In the genomic region with DNA sequence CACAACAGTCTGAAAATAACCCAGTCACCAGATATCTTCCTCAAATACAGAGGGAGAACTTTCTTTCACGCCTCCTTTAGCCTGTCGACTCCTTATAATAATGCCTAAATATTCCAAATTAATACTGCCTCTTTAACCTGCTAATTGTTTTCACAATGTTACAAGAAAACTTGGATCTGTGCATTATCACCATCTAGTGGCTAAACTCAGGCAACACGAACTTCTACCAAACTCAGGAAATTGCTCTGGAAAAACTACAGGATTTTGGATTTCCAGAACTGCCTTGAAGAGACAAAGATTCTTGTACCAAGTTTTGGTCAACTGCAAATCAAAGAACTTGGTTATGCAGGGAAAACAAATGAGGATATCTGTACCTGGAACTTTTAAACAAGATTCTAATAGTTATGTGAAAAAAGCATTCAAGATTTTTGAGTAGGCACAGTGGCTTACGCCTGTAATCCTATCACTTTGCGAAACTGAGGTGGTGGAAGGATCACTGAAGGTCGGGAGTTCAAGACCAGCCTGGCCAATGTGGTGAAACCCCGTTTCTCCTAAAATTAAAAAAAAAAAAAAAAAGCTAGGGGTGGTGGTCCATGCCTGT, we compare ENCODE assay signal across 8 cellular contexts. TPM values are rescaled to one million over a fixed set of nuclear protein-coding genes. Genes with fewer than 3 reads are reported as not detected.
A peak's percentile ranks its signal among the peaks of the same experiment; 100 is the strongest.
DNase-seq lines count a peak whose midpoint lies in the region; ATAC-seq and TF ChIP-seq lines count a peak whose summit lies in the region.

No MANE protein-coding gene starts in this region.

- H3K4me2 ChIP-seq in Loucy (ENCODE audit: low read depth, low read length, poor library complexity, severe bottlenecking) = no peak overlapping the region

- H3K4me3 ChIP-seq in Loucy (ENCODE audit: low read length, poor library complexity, severe bottlenecking) = no peak overlapping the region

- H3K79me2 ChIP-seq in Loucy (ENCODE audit: insufficient read depth, low read length) = peaks cover 7% of the 10 kb centered on the region; the same call in 1 of the 2 replicates

- H3F3A ChIP-seq in Loucy (ENCODE audit: low read depth) = peaks cover 9% of the 10 kb centered on the region; the same call in 1 of the 2 replicates

- no peaks in the 10 kb centered on the region for H3K9me2 ChIP-seq in Loucy (replicated peaks; ENCODE audit: low read depth, low read length)

- H3K4me1 ChIP-seq in Loucy (ENCODE audit: insufficient read depth, low read length, poor library complexity, severe bottlenecking) = peaks cover 29% of the 10 kb centered on the region

- ATAC-seq in HG02798 (IDR thresholded peaks at IDR 0.05; ENCODE audit: poor library complexity, unreplicated experiment) = no peak
- ATAC-seq in GM18907 (IDR thresholded peaks at IDR 0.05; ENCODE audit: unreplicated experiment) = no peak

- no peaks in the 10 kb centered on the region for H3K9me3 Mint-ChIP-seq in brain

- H3K9ac ChIP-seq in Loucy (ENCODE audit: low read depth, low read length, poor library complexity, severe bottlenecking) = no peak overlapping the region

- no peaks in the 10 kb centered on the region for H3K27me3 ChIP-seq in Loucy (ENCODE audit: insufficient read depth, low read length, poor library complexity, severe bottlenecking)

- peak; percentile 14 for DNase-seq in NCI-H1092 treated with DMSO at 0.1 percent for 48 hours (lab: John Stamatoyannopoulos, UW)
- no peak for DNase-seq in NCI-H1092 (lab: John Stamatoyannopoulos, UW)
- peak; percentile 57 to 65 for DNase-seq in lung microvascular endothelial cell (ENCODE audit: low read depth in 2 of 2)
- DNase-seq in germinal center (ENCODE audit: low spot score) = no peak

- H3K4me1 Mint-ChIP-seq in brain = peaks cover 40% of the 10 kb centered on the region

- H3K4me3 Mint-ChIP-seq in brain = peak overlapping the region in 1 of 5 experiments; percentile 12

- TF ChIP-seq CTCF in Loucy (conservative IDR thresholded peaks at IDR 0.05; ENCODE audit: low read length) = peak; percentile 85
- TF ChIP-seq CTCF in brain (conservative IDR thresholded peaks at IDR 0.05) = peak; percentile 53 to 72

- H4K20me1 ChIP-seq in Loucy (ENCODE audit: insufficient read depth, low read length, poor library complexity, severe bottlenecking) = peaks cover 52% of the 10 kb centered on the region

- no peaks in the 10 kb centered on the region for H3K27me3 Mint-ChIP-seq in brain

- H3K9me3 ChIP-seq in Loucy (ENCODE audit: insufficient read depth, low read depth, low read length) = no peaks in the 10 kb centered on the region

- H3K27ac Mint-ChIP-seq in brain = peak overlapping the region in 3 of 5 experiments; percentile 2 to 66 (median 13)

- peaks cover 40% of the 10 kb centered on the region for H3K36me3 Mint-ChIP-seq in brain

- no peak overlapping the region for H2AFZ ChIP-seq in Loucy (ENCODE audit: low read length)

- peaks cover 34% of the 10 kb centered on the region; the same call in 1 of the 2 replicates for H3K36me3 ChIP-seq in Loucy (ENCODE audit: insufficient read depth, low read length)

RNA-seq across cellular contexts. Expression of gene CLN5, which starts 10.8 kb away (rescaled TPM):
- polyA plus RNA-seq in brain (ENCODE audit: insufficient read depth, low read depth, low replicate concordance) = 13.9 TPM
- 24.8 and 29.9 TPM in 2 replicates for total RNA-seq in lung microvascular endothelial cell

RNA-seq across cellular contexts. Expression of gene FBXL3, which starts 24.3 kb away (rescaled TPM):
- polyA plus RNA-seq in brain (ENCODE audit: insufficient read depth, low read depth, low replicate concordance) = 15.1 TPM
- 45.1 and 61.1 TPM in 2 replicates for total RNA-seq in lung microvascular endothelial cell

RNA-seq across cellular contexts. Expression of gene ACOD1, which starts 54.4 kb away (rescaled TPM):
- polyA plus RNA-seq in brain (ENCODE audit: insufficient read depth, low read depth, low replicate concordance) = not detected
- total RNA-seq in lung microvascular endothelial cell = not detected in 2 replicates

Comparison
In these comparisons a context has a peak if more than half of its experiments do, and no peak if none do; other contexts are left out.
1. DNase-seq: peak in NCI-H1092 treated with DMSO at 0.1 percent for 48 hours (single experiment) and lung microvascular endothelial cell (2 of 2); none in NCI-H1092 (single experiment) and germinal center (single experiment).